18 cellular contexts compared by ENCODE assay signal in the genomic region with DNA sequence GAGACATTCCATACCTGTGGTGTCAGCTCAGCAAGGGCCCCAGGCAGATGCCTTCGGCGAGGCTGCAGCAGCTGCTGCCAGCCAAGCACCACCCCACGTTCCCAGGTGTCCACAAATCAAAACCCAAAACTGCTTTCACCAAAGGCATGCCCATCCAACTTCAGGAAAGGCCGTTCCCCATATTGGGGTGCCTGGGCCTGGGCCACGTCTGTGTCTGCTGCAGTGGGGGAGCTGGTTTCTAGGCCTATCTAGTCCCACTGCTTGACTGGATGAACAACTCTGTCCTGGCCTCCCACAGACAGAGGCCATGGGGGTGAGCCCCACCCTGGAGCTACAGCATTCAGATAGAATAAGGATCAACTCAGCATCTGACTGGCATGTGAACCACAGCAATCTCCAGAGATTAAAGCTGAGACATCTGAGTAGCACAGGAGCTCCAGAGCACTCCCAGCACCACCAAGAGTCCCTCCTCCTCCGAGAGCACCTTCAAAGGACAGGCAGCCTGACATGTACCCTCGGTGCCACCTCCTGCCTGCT. TPM values are rescaled to one million over a fixed set of nuclear protein-coding genes. Genes with fewer than 3 reads are reported as not detected.
"Had no signal": no experiment of that assay in that cellular context is flagged by ENCODE, and none has a peak within 500 bp of the region (broad histone marks: within the 10 kb centered on the region; RNA-seq: fewer than 3 reads in every experiment).

No MANE protein-coding gene starts in this region.

- H3K9me3 Mint-ChIP-seq: neural crest cell had no signal

- H3K27me3 ChIP-seq: right atrium auricular region, transverse colon had no signal

- H3K4me1 ChIP-seq: left lung, right atrium auricular region, transverse colon had no signal

- DNase-seq: activated CD4-positive, alpha-beta T cell treated with anti-CD3 and anti-CD28 coated beads for 1 hour; activated CD4-positive, alpha-beta T cell treated with anti-CD3 and anti-CD28 coated beads, Interleukin-2, amount 50 U/mL, for 48 hours; activated CD8-positive, alpha-beta memory T cell treated with anti-CD3 and anti-CD28 coated beads, Interleukin-2, amount 10 ng/mL, durations not matched to agents 7 days and 5 days; activated effector memory CD4-positive, alpha-beta T cell treated with Interleukin-2 at 50 U/mL for 16 hours; activated T-cell treated with anti-CD3 and anti-CD28 coated beads, Interleukin-2, amount 50 U/mL, for 24 hours; amniotic stem cell; glutamatergic neuron; immature natural killer cell; left lung; stimulated activated naive B cell treated with anti-CD40 and anti-IgM and Interleukin-4, amounts not matched to agents 10 μg/mL and 1 μg/mL and 100 μg/mL, for 72 hours; substantia nigra; transverse colon had no signal

- H3K36me3 ChIP-seq: left lung, right atrium auricular region, transverse colon had no signal

- H3K27ac ChIP-seq: left lung, right atrium auricular region, transverse colon had no signal

- H3K27ac Mint-ChIP-seq: activated CD8-positive, alpha-beta memory T cell treated with anti-CD3 and anti-CD28 coated beads, Interleukin-2, amount 10 ng/mL, durations not matched to agents 7 days and 5 days; activated naive CD4-positive, alpha-beta T cell treated with anti-CD3 and anti-CD28 coated beads, Interleukin-2, amount 50 U/mL, for 24 hours; activated T-cell treated with anti-CD3 and anti-CD28 coated beads, Interleukin-2, amount 50 U/mL, for 24 hours; brain; dendritic cell treated with granulocyte-macrophage colony-stimulating factor and Interleukin-4, amounts not matched to agents 40 ng/mL and 50 ng/mL, for 4 days; immature natural killer cell; memory B cell; stimulated activated naive B cell treated with anti-CD40 and anti-IgM and Interleukin-4, amounts not matched to agents 10 μg/mL and 1 μg/mL and 100 μg/mL, for 72 hours had no signal

- ATAC-seq: activated CD8-positive, alpha-beta memory T cell treated with anti-CD3 and anti-CD28 coated beads, Interleukin-2, amount 10 ng/mL, durations not matched to agents 7 days and 5 days; stimulated activated naive B cell treated with anti-CD40 and anti-IgM and Interleukin-4, amounts not matched to agents 10 μg/mL and 1 μg/mL and 100 μg/mL, for 72 hours had no signal

- H3K4me1 Mint-ChIP-seq: activated CD8-positive, alpha-beta memory T cell treated with anti-CD3 and anti-CD28 coated beads, Interleukin-2, amount 10 ng/mL, durations not matched to agents 7 days and 5 days; activated naive CD4-positive, alpha-beta T cell treated with anti-CD3 and anti-CD28 coated beads, Interleukin-2, amount 50 U/mL, for 24 hours; immature natural killer cell; memory B cell; stimulated activated naive B cell treated with anti-CD40 and anti-IgM and Interleukin-4, amounts not matched to agents 10 μg/mL and 1 μg/mL and 100 μg/mL, for 72 hours had no signal

- H3K4me3 Mint-ChIP-seq: activated CD8-positive, alpha-beta memory T cell treated with anti-CD3 and anti-CD28 coated beads, Interleukin-2, amount 10 ng/mL, durations not matched to agents 7 days and 5 days; activated naive CD4-positive, alpha-beta T cell treated with anti-CD3 and anti-CD28 coated beads, Interleukin-2, amount 50 U/mL, for 24 hours; activated T-cell treated with anti-CD3 and anti-CD28 coated beads, Interleukin-2, amount 50 U/mL, for 24 hours; brain; dendritic cell treated with granulocyte-macrophage colony-stimulating factor and Interleukin-4, amounts not matched to agents 40 ng/mL and 50 ng/mL, for 4 days; immature natural killer cell; memory B cell; neural crest cell; stimulated activated naive B cell treated with anti-CD40 and anti-IgM and Interleukin-4, amounts not matched to agents 10 μg/mL and 1 μg/mL and 100 μg/mL, for 72 hours had no signal

- H3K4me3 ChIP-seq: left lung, right atrium auricular region, transverse colon had no signal

- H3K9me3 ChIP-seq: transverse colon had no signal

RNA-seq across cellular contexts. Expression of gene NAT8L, which starts 37.0 kb away (rescaled TPM):
- polyA plus RNA-seq: immature natural killer cell had no signal
